Comparison of ENCODE assay signal across 8 cellular contexts in the genomic region with DNA sequence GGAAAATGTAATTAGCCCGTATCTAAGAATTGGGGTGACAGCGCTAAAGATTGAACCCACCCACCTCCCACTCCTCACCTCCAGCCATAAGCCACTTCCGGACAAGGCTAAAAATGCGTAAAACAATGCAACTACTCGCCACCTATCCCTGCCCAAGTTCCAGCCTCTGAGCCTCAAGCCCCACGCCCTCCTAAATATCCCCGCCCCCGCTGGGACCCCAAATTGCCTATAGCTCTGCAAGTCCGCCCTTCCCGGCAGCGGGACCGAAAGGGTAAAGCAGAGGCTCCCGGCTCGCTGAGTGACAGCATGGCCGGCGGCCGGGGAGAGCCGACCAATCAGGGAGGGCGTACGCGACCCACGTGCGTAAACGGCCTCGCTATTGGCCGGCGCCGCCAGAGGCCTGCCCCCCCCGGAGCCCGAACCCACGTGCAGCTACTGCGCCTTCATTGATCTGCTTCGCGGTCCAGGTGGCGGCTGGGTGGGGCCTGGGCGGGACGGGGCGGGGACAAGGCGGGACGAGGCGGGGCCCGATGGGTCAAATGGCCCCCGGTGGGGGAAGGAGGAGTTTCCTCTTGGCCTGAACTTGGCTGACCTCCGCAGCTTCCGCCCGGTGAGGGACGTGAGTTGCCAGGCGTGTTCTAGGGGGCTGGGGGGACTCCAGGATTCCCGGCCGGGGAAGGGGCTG. TPM values are rescaled to one million over a fixed set of nuclear protein-coding genes. Genes with fewer than 3 reads are reported as not detected.
DNase-seq lines count a peak whose midpoint lies in the region; ATAC-seq and TF ChIP-seq lines count a peak whose summit lies in the region.

A gene (plus strand): TSS at position 564 of the 685 bp plus-strand sequence. CDS start 670 bp downstream, outside the sequence.

- 1% methylated on average over 18 to 50 of the region's 50 CpGs for WGBS in testis, 2 donors

- peaks cover 24% of the 10 kb centered on the region for H3K4me1 Mint-ChIP-seq in activated naive CD4-positive, alpha-beta T cell treated with anti-CD3 and anti-CD28 coated beads, Interleukin-2, amount 10 ng/mL, durations not matched to agents 7 days and 5 days

- TF ChIP-seq CTCF in NB4 (IDR thresholded peaks at IDR 0.05; ENCODE audit: low read depth, low read length) (no peak), omental fat pad (IDR thresholded peaks at IDR 0.05) (no peak), testis (IDR thresholded peaks at IDR 0.05) (no peak)

- H3K27ac Mint-ChIP-seq in activated naive CD4-positive, alpha-beta T cell treated with anti-CD3 and anti-CD28 coated beads, Interleukin-2, amount 10 ng/mL, durations not matched to agents 7 days and 5 days, result peak within 1 kb of the TSS; percentile 89

- in situ Hi-C loops in SK-MEL-5 (cut with HindIII; ENCODE audit: low pct_unique_long_range_greater_than_20kb, low sequenced_read_pairs), result no loop called here

- peak within 1 kb of the TSS; percentile 78 for H3K4me3 ChIP-seq in GM08714 (ENCODE audit: low read length)
- peak within 1 kb of the TSS; percentile 36 for H3K4me3 ChIP-seq in NB4 (ENCODE audit: low read depth, low read length)
- H3K4me3 ChIP-seq in testis, result peak within 1 kb of the TSS; percentile 33 to 43

- DNase-seq in NB4 (ENCODE audit: low read depth), result peak; percentile 94
- peak; percentile 92 for DNase-seq in SK-MEL-5 (ENCODE audit: low read depth, low spot score)
- DNase-seq in activated naive CD4-positive, alpha-beta T cell treated with anti-CD3 and anti-CD28 coated beads, Interleukin-2, amount 10 ng/mL, durations not matched to agents 7 days and 5 days, result peak; percentile 97
- peak; percentile 96 for DNase-seq in glomerular visceral epithelial cell (ENCODE audit: extremely low spot score)
- DNase-seq in omental fat pad (ENCODE audit: low spot score), result peak; percentile 83
- DNase-seq in testis, result peak; percentile 98

- no peaks in the 10 kb centered on the region for H3K27me3 ChIP-seq in testis

- H3K36me3 Mint-ChIP-seq in activated naive CD4-positive, alpha-beta T cell treated with anti-CD3 and anti-CD28 coated beads, Interleukin-2, amount 10 ng/mL, durations not matched to agents 7 days and 5 days, result no peaks in the 10 kb centered on the region

- peak within 1 kb of the TSS; percentile 92 for H3K4me3 Mint-ChIP-seq in activated naive CD4-positive, alpha-beta T cell treated with anti-CD3 and anti-CD28 coated beads, Interleukin-2, amount 10 ng/mL, durations not matched to agents 7 days and 5 days

- no peaks in the 10 kb centered on the region for H3K36me3 ChIP-seq in testis (ENCODE audit: low read depth, missing control alignments)

- H3K4me1 ChIP-seq in testis, result peaks cover 30% of the 10 kb centered on the region

- CTCF ChIA-PET in activated naive CD4-positive, alpha-beta T cell treated with anti-CD3 and anti-CD28 coated beads, Interleukin-2, amount 10 ng/mL, durations not matched to agents 7 days and 5 days (lab: Charles Lee), result interaction anchor here (0.6 to 1.3 kb wide), 3 partner anchors 127 to 156 kb away, joined by 3 to 5 read pairs (median 3); no protein-coding TSS in a partner anchor

- peaks cover 68% of the 10 kb centered on the region for H3K27me3 Mint-ChIP-seq in activated naive CD4-positive, alpha-beta T cell treated with anti-CD3 and anti-CD28 coated beads, Interleukin-2, amount 10 ng/mL, durations not matched to agents 7 days and 5 days

- TF ChIP-seq POLR2A in NB4 (IDR thresholded peaks at IDR 0.05; ENCODE audit: extremely low read depth, insufficient read length) (no peak), testis (IDR thresholded peaks at IDR 0.05) (no peak)

- H3K27ac ChIP-seq in testis, result peak within 1 kb of the TSS in 1 of 2 donors; percentile 66

- H3K9me3 Mint-ChIP-seq in activated naive CD4-positive, alpha-beta T cell treated with anti-CD3 and anti-CD28 coated beads, Interleukin-2, amount 10 ng/mL, durations not matched to agents 7 days and 5 days, result no peaks in the 10 kb centered on the region

- H3K9me3 ChIP-seq in testis, result no peaks in the 10 kb centered on the region

- intact Hi-C loops in testis (cut with DNase I; ENCODE audit: low total_unique reads), result loop anchor here (10.0 kb wide), 1 partner anchor 58 kb away; no protein-coding TSS in a partner anchor

- ATAC-seq in HG02571 (IDR thresholded peaks at IDR 0.05; ENCODE audit: unreplicated experiment), result peak; percentile 94
- peak; percentile 92 for ATAC-seq in omental fat pad (ENCODE audit: low FRiP score)

RNA-seq across cellular contexts. Expression of the gene that starts here (rescaled TPM):
- 3.2 and 4.3 TPM in 2 replicates for total RNA-seq in SK-MEL-5 (2014; rRNA removed; shearing (Covaris generic))
- 0.90 and 3.2 TPM in 2 replicates for polyA plus RNA-seq in SK-MEL-5 (2015; cell fraction: cytosol; rRNA removed)
- 15.7 and 17.3 TPM in 2 replicates for polyA plus RNA-seq in SK-MEL-5 (2015; cell fraction: nucleus; rRNA removed)
- total RNA-seq in omental fat pad (1 to 10 TPM in 3 of 4 donors, under 1 TPM in 1; 0.36 to 2.8 (median 1.7) TPM), testis (10 to 100 TPM in 1 of 2 donors, 1 to 10 TPM in 1; 9.1 to 12.5 TPM)
- 8.1 TPM for polyA plus RNA-seq in testis (ENCODE audit: insufficient read depth, low read depth, low replicate concordance)
